ENCODE assay signal across 16 cellular contexts in genomic region chr20:1533059-1533458, GRCh38. TPM values are rescaled to one million over a fixed set of nuclear protein-coding genes. Genes with fewer than 3 reads are reported as not detected.
DNase-seq lines count a peak whose midpoint lies in the region; ATAC-seq, FAIRE-seq and TF ChIP-seq lines count a peak whose summit lies in the region.
"Had no signal": no experiment of that assay in that cellular context is flagged by ENCODE, and none has a peak within 500 bp of the region (broad histone marks: within the 10 kb centered on the region; RNA-seq: fewer than 3 reads in every experiment).

No MANE protein-coding gene starts in this region.

- H4K20me1 ChIP-seq in mammary epithelial cell (ENCODE audit: insufficient read depth, low read length) (no peaks in the 10 kb centered on the region), K562 (replicated peaks; ENCODE audit: control insufficient read depth, insufficient read depth, low read length) (no peaks in the 10 kb centered on the region)

- dilution Hi-C loops in mammary epithelial cell (cut with HindIII; ENCODE audit: low sequenced_read_pairs), result loop anchor here (25.0 kb wide), 1 partner anchor 104 kb away; no protein-coding TSS in a partner anchor

- POLR2A ChIA-PET in MCF 10A (lab: Yijun Ruan, JAX), result no interaction called here
- POLR2A ChIA-PET in K562 (lab: Yijun Ruan, JAX), result no interaction called here

- H3K36me3 ChIP-seq in mammary epithelial cell (ENCODE audit: insufficient read depth, low read length) (no peaks in the 10 kb centered on the region), K562 (ENCODE audit: control insufficient read depth, insufficient read depth, low read length) (no peaks in the 10 kb centered on the region)

- FAIRE-seq in K562 (lab: Jason Lieb, UNC), result no peak
- FAIRE-seq: endometrium had no signal

- H3K4me3 ChIP-seq in mammary epithelial cell (replicated peaks in 1 of 3; ENCODE audit: insufficient read depth in 1 of 3, low read depth in 2 of 3, low read length in 3 of 3) (no peak overlapping the region), LNCaP clone FGC (ENCODE audit: low read depth, low read length) (no peak overlapping the region), K562 (no peak overlapping the region)
- H3K4me3 ChIP-seq: body of pancreas had no signal

- H3K9me3 Mint-ChIP-seq in MCF 10A (ENCODE audit: unreplicated experiment), result peaks cover 7% of the 10 kb centered on the region
- H3K9me3 Mint-ChIP-seq: activated T-cell treated with anti-CD3 and anti-CD28 coated beads, Interleukin-2, amount 50 U/mL, for 24 hours had no signal

- ATAC-seq in K562 (0 out of 3 replicates have a peak, but pooled peaks have one; percentile 47), GM19467 (IDR thresholded peaks at IDR 0.05; ENCODE audit: unreplicated experiment) (no peak), GM21447 (IDR thresholded peaks at IDR 0.05; ENCODE audit: unreplicated experiment) (no peak)
- ATAC-seq: body of pancreas had no signal

- no peak overlapping the region for H3K4me3 Mint-ChIP-seq in MCF 10A (ENCODE audit: unreplicated experiment)
- H3K4me3 Mint-ChIP-seq: activated T-cell treated with anti-CD3 and anti-CD28 coated beads, Interleukin-2, amount 50 U/mL, for 24 hours; immature natural killer cell had no signal

- H3K9me3 ChIP-seq in mammary epithelial cell (replicated peaks; ENCODE audit: insufficient read depth, low read length) (no peaks in the 10 kb centered on the region), K562 (replicated peaks; ENCODE audit: control insufficient read depth, insufficient read depth, low read depth, low read length) (no peaks in the 10 kb centered on the region)
- H3K9me3 ChIP-seq: body of pancreas had no signal

- H3K4me1 Mint-ChIP-seq in MCF 10A (ENCODE audit: insufficient read depth, unreplicated experiment), result no peaks in the 10 kb centered on the region
- H3K4me1 Mint-ChIP-seq: immature natural killer cell had no signal

- H3K27me3 Mint-ChIP-seq in MCF 10A (ENCODE audit: insufficient read depth, unreplicated experiment), result no peaks in the 10 kb centered on the region
- H3K27me3 Mint-ChIP-seq: activated T-cell treated with anti-CD3 and anti-CD28 coated beads, Interleukin-2, amount 50 U/mL, for 24 hours had no signal

- BruUV-seq in MCF 10A (replicated peaks; lab: Mats Ljungman, UMichigan) (no TSS peak), mammary epithelial cell (replicated peaks; lab: Mats Ljungman, UMichigan) (no TSS peak), K562 (replicated peaks; lab: Mats Ljungman, UMichigan) (no TSS peak)

- H3K4me2 ChIP-seq in mammary epithelial cell (ENCODE audit: insufficient read depth, low read depth, low read length) (no peak overlapping the region), K562 (ENCODE audit: insufficient read depth, low read length) (no peak overlapping the region)

- TF ChIP-seq EP300 in K562 (IDR thresholded peaks at IDR 0.05; ENCODE audit: low read length), result no peak

- no peaks in the 10 kb centered on the region for H3K27me3 ChIP-seq in mammary epithelial cell (ENCODE audit: insufficient read depth, low read length)
- no peaks in the 10 kb centered on the region; a peak in 2 of 5 replicates for H3K27me3 ChIP-seq in K562 (ENCODE audit: control insufficient read depth in 2 of 2, insufficient read depth in 2 of 2, low read length in 2 of 2)

- H2AFZ ChIP-seq in mammary epithelial cell (ENCODE audit: low read depth, low read length) (no peak overlapping the region), K562 (ENCODE audit: low read depth, low read length) (no peak overlapping the region)

- H3K79me2 ChIP-seq in mammary epithelial cell (ENCODE audit: insufficient read depth, low read length), result no peaks in the 10 kb centered on the region
- H3K79me2 ChIP-seq in K562 (ENCODE audit: control insufficient read depth, insufficient read depth, low read length), result no peaks in the 10 kb centered on the region

- no peak overlapping the region for H3K27ac Mint-ChIP-seq in MCF 10A (ENCODE audit: low read depth, unreplicated experiment)
- H3K27ac Mint-ChIP-seq: activated T-cell treated with anti-CD3 and anti-CD28 coated beads, Interleukin-2, amount 50 U/mL, for 24 hours; immature natural killer cell had no signal

- CTCF ChIA-PET in MCF 10A (lab: Yijun Ruan, JAX), result interaction anchor here (0.6 to 1.8 kb wide), 7 partner anchors 13 to 991 kb away, joined by 3 to 6 read pairs (median 3); no protein-coding TSS in a partner anchor
- CTCF ChIA-PET in mammary epithelial cell (lab: Charles Lee; ENCODE audit: low non-redundant PET), result interaction anchor here (0.6 kb wide), 2 partner anchors 201 to 224 kb away, joined by 3 to 8 read pairs; no protein-coding TSS in a partner anchor
- CTCF ChIA-PET in K562 (lab: Yijun Ruan, JAX; ENCODE audit: low intra/inter-chr PET ratio), result no interaction called here

- TF ChIP-seq CTCF in MCF 10A (IDR thresholded peaks at IDR 0.05; ENCODE audit: unreplicated experiment) (peak; percentile 16), mammary epithelial cell (conservative IDR thresholded peaks at IDR 0.05 in 1 of 2, IDR thresholded peaks at IDR 0.05 in 1 of 2; ENCODE audit: extremely low read depth in 1 of 2, insufficient read depth in 1 of 2, low read depth in 1 of 2, low read length in 2 of 2) (peak in 1 of 2 donors; percentile 32), LNCaP clone FGC (IDR thresholded peaks at IDR 0.05; ENCODE audit: control insufficient read depth, extremely low read depth, insufficient read depth) (peak; percentile 21; the same call in 1 of the 2 replicates), K562 (IDR thresholded peaks at IDR 0.05 in 2 of 3, conservative IDR thresholded peaks at IDR 0.05 in 1 of 3; ENCODE audit: insufficient read depth in 2 of 3, low read depth in 1 of 3, low read length in 3 of 3) (peak in 1 of 3 experiments; percentile 44; a peak in 2 of 6 replicates)

- intact Hi-C loops in MCF 10A (cut with micrococcal nuclease) (loop anchor here (1.0 kb wide), 1 partner anchor 201 kb away; no protein-coding TSS in a partner anchor), mammary epithelial cell (cut with micrococcal nuclease) (loop anchor here (1.0 to 10.0 kb wide), 2 partner anchors 202 to 244 kb away; no protein-coding TSS in a partner anchor), K562 (cut with micrococcal nuclease) (no loop called here), posterior vena cava (cut with DNase I) (no loop called here)

- H3K9ac ChIP-seq in mammary epithelial cell (ENCODE audit: insufficient read depth, low read length) (no peak overlapping the region), K562 (ENCODE audit: insufficient read depth in 1 of 2, low read depth in 2 of 2, low read length in 2 of 2) (no peak overlapping the region)

- H3K4me1 ChIP-seq in mammary epithelial cell (ENCODE audit: insufficient read depth, low read length) (peaks cover 5% of the 10 kb centered on the region), K562 (replicated peaks in 1 of 2; ENCODE audit: control insufficient read depth in 2 of 2, insufficient read depth in 2 of 2, low read length in 2 of 2) (no peaks in the 10 kb centered on the region; a peak in 1 of 5 replicates)
- H3K4me1 ChIP-seq: body of pancreas had no signal

- in situ Hi-C loops in mammary epithelial cell (cut with MboI; ENCODE audit: low sequenced_read_pairs in 2 of 2), result loop anchor here in 1 of 2 donors (25.0 kb wide), 1 partner anchor 104 kb away; no protein-coding TSS in a partner anchor
- in situ Hi-C loops in K562 (cut with MboI), result no loop called here

- TF ChIP-seq POLR2A in K562 (conservative IDR thresholded peaks at IDR 0.05), result no peak

- DNase-seq in MCF 10A (ENCODE audit: unreplicated experiment) (peak; percentile 40), mammary epithelial cell (no peak), LNCaP clone FGC (ENCODE audit: low read depth) (no peak), K562 (ENCODE audit: extremely low read depth in 1 of 4, low spot score in 3 of 4) (peak in 1 of 4 experiments; percentile 4), pons (ENCODE audit: low spot score) (peak; percentile 50), posterior vena cava (ENCODE audit: low spot score) (no peak)
- DNase-seq: activated T-cell treated with anti-CD3 and anti-CD28 coated beads, Interleukin-2, amount 50 U/mL, for 24 hours; body of pancreas; immature natural killer cell; NCI-H1417; T-helper 9 cell had no signal

- H3K36me3 Mint-ChIP-seq in MCF 10A (ENCODE audit: insufficient read depth, unreplicated experiment), result no peaks in the 10 kb centered on the region
- H3K36me3 Mint-ChIP-seq: immature natural killer cell had no signal

- TF ChIP-seq RAD21 in K562 (CRISPR knock-in tag; conservative IDR thresholded peaks at IDR 0.05 in 1 of 2, IDR thresholded peaks at IDR 0.05 in 1 of 2), result peak; percentile 15 to 46; a peak in 2 of 4 replicates

- H3K27ac ChIP-seq in mammary epithelial cell (ENCODE audit: insufficient read depth, low read depth, low read length) (no peak overlapping the region), K562 (ENCODE audit: extremely low read depth, low read depth, low read length) (no peak overlapping the region)
- H3K27ac ChIP-seq: body of pancreas had no signal

- 93% methylated on average over 4 of the region's 4 CpGs for WGBS in mammary epithelial cell (ENCODE audit: low coverage, missing lambda C conversion rate)
- 0% methylated on average over 4 of the region's 4 CpGs for WGBS in K562 (ENCODE audit: insufficient coverage, low coverage, missing lambda C conversion rate)

- H3K9me1 ChIP-seq in K562 (ENCODE audit: control insufficient read depth, insufficient read depth, low read length), result no peaks in the 10 kb centered on the region

RNA-seq across cellular contexts. Expression of gene SIRPD, which starts 24.4 kb away (rescaled TPM):
- not detected in 2 replicates for total RNA-seq in MCF 10A (2022)
- not detected for total RNA-seq in mammary epithelial cell
- polyA plus RNA-seq in mammary epithelial cell, result not detected
- not detected for polyA minus RNA-seq in mammary epithelial cell
- not detected in 2 replicates for total RNA-seq in K562 (2011; cell fraction: chromatin; rRNA removed; ENCODE audit: low replicate concordance)
- not detected in 2 replicates for total RNA-seq in K562 (2011; cell fraction: nucleolus; rRNA removed)
- total RNA-seq in K562 (2011; cell fraction: nucleoplasm; rRNA removed), result not detected in 2 replicates
- total RNA-seq in K562 (2014; rRNA removed), result not detected in 2 replicates
- total RNA-seq in K562 (2014; rRNA removed; fragmentation: Illumina TruSeq; extraction: Trizol), result not detected in 2 replicates
- not detected in 2 replicates for total RNA-seq in K562 (2015; rRNA removed; fragmentation: Illumina TruSeq; extraction: Trizol)
- total RNA-seq in K562 (2021), result not detected in 2 replicates
- not detected in 2 replicates for polyA plus RNA-seq in K562 (2011; rRNA removed)
- not detected in 2 replicates for polyA plus RNA-seq in K562 (2011; cell fraction: cytosol; rRNA removed)
- not detected in 2 replicates for polyA plus RNA-seq in K562 (2011; cell fraction: nucleus; rRNA removed)
- not detected in 2 replicates for polyA plus RNA-seq in K562 (2012)
- not detected in 2 replicates for polyA plus RNA-seq in K562 (2014; fragmentation: Illumina TruSeq; extraction: Trizol)
- polyA plus RNA-seq in K562 (2014; fragmentation: Nextera tagmentation; extraction: Ambion mirVana), result not detected
- not detected in 2 replicates for polyA plus RNA-seq in K562 (2014; rRNA removed)
- not detected in 2 replicates for polyA minus RNA-seq in K562 (2011; rRNA and poly(A)+ RNA removed)
- polyA minus RNA-seq in K562 (2011; cell fraction: cytosol; rRNA and poly(A)+ RNA removed), result not detected in 2 replicates
- polyA minus RNA-seq in K562 (2011; cell fraction: nucleus; rRNA and poly(A)+ RNA removed), result not detected in 2 replicates
- total RNA-seq in posterior vena cava, result under 1 TPM in 1 of 2 donors, not detected in 1; 0.24 TPM
- total RNA-seq: body of pancreas, skeletal muscle tissue, urinary bladder had no signal

RNA-seq across cellular contexts. Expression of gene SIRPB2, which starts 41.8 kb away (rescaled TPM):
- total RNA-seq in MCF 10A (2022) (1.3 and 1.8 TPM in 2 replicates), mammary epithelial cell (1 to 10 TPM in 1 of 2 donors, under 1 TPM in 1; 0.33 to 5.5 TPM), K562 (2014; rRNA removed) (not detected in 2 replicates), K562 (2014; rRNA removed; fragmentation: Illumina TruSeq; extraction: Trizol) (not detected in 2 replicates), K562 (2015; rRNA removed; fragmentation: Illumina TruSeq; extraction: Trizol) (0.07 TPM in 1 of 2 replicates, not detected in the other), K562 (2021) (not detected in 2 replicates), posterior vena cava (10 to 100 TPM in 1 of 2 donors, 1 to 10 TPM in 1; 8.8 to 13.3 TPM)
- polyA plus RNA-seq in mammary epithelial cell (2.4 TPM), K562 (2011; rRNA removed) (not detected in 2 replicates), K562 (2014; fragmentation: Illumina TruSeq; extraction: Trizol) (not detected in 2 replicates), K562 (2014; fragmentation: Nextera tagmentation; extraction: Ambion mirVana) (under 1 TPM in 1 of 2 experiments, not detected in 1; 0.07 TPM), K562 (2014; rRNA removed) (not detected in 2 replicates)
- 18.5 TPM for polyA minus RNA-seq in mammary epithelial cell
- not detected in 2 replicates for total RNA-seq in K562 (2011; cell fraction: chromatin; rRNA removed; ENCODE audit: low replicate concordance)
- not detected in 2 replicates for total RNA-seq in K562 (2011; cell fraction: nucleolus; rRNA removed)
- total RNA-seq in K562 (2011; cell fraction: nucleoplasm; rRNA removed), result not detected in 2 replicates
- 0.01 TPM in 1 of 2 replicates, not detected in the other for polyA plus RNA-seq in K562 (2011; cell fraction: cytosol; rRNA removed)
- not detected in 2 replicates for polyA plus RNA-seq in K562 (2011; cell fraction: nucleus; rRNA removed)
- 0.05 and 0.17 TPM in 2 replicates for polyA plus RNA-seq in K562 (2012)
- polyA minus RNA-seq in K562 (2011; rRNA and poly(A)+ RNA removed), result not detected in 2 replicates
- polyA minus RNA-seq in K562 (2011; cell fraction: cytosol; rRNA and poly(A)+ RNA removed), result not detected in 2 replicates
- not detected in 2 replicates for polyA minus RNA-seq in K562 (2011; cell fraction: nucleus; rRNA and poly(A)+ RNA removed)

Comparison
In these comparisons a context has a peak if more than half of its experiments do, and no peak if none do; other contexts are left out.
1. DNase-seq: peak in MCF 10A (single experiment) and pons (single experiment); none in mammary epithelial cell (single experiment), LNCaP clone FGC (single experiment) and posterior vena cava (single experiment).
2. intact Hi-C loops: an anchor here in MCF 10A (1.0 kb wide) and mammary epithelial cell (1.0 to 10.0 kb wide); none called in K562 and posterior vena cava.